ENCODE assay signal across 9 cellular contexts in the genomic region with DNA sequence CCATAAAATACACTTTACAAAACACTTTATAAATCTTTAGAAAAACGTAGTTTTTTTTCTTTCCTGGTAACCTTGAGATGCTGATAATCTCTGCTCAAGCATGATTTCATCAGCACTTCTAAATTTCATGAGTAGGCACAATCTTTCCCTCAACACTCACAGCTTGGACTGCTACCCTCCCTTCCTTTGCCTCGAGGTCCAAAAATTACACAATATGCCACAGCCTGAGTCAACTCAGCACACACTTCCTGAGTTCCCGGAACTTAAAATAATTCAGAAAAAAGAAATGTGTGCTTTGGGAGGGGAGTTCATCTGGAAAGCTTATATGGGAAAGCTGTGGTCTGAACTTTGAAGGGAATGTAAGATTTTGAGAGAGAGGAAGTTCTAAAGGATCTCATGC. TPM values are rescaled to one million over a fixed set of nuclear protein-coding genes. Genes with fewer than 3 reads are reported as not detected.
DNase-seq lines count a peak whose midpoint lies in the region; ATAC-seq, FAIRE-seq and TF ChIP-seq lines count a peak whose summit lies in the region.
"Had no signal": no experiment of that assay in that cellular context is flagged by ENCODE, and none has a peak within 500 bp of the region (broad histone marks: within the 10 kb centered on the region; RNA-seq: fewer than 3 reads in every experiment).

No MANE protein-coding gene starts in this region.

- DNase-seq in AG20443 (ENCODE audit: low spot score) (peak; percentile 90), NB4 (ENCODE audit: low read depth) (peak; percentile 88), dedifferentiated amniotic fluid mesenchymal stem cell (ENCODE audit: extremely low spot score) (peak; percentile 94), GM12892 (ENCODE audit: insufficient read length) (no peak), osteocyte (ENCODE audit: extremely low spot score, unreplicated experiment) (no peak), DMS 273 treated with DMSO at 0.1 percent for 48 hours (lab: John Stamatoyannopoulos, UW) (no peak)

- H3K27me3 ChIP-seq in mucosa of rectum (ENCODE audit: control insufficient read depth in 2 of 2, insufficient read depth in 2 of 2, low read length in 2 of 2) = no peaks in the 10 kb centered on the region

- H3K27me3 Mint-ChIP-seq in osteocyte (ENCODE audit: unreplicated experiment) = peaks cover 2% of the 10 kb centered on the region

- H3K4me3 Mint-ChIP-seq in osteocyte (ENCODE audit: unreplicated experiment) = no peak overlapping the region

- no peak for TF ChIP-seq POLR2A in NB4 (IDR thresholded peaks at IDR 0.05; ENCODE audit: extremely low read depth, insufficient read length)
- no peak for TF ChIP-seq POLR2A in GM12892 (IDR thresholded peaks at IDR 0.05; ENCODE audit: low read depth, low read length)

- no peak overlapping the region for H3K27ac Mint-ChIP-seq in osteocyte (ENCODE audit: unreplicated experiment)

- H3K4me3 ChIP-seq in NB4 (ENCODE audit: low read depth, low read length) (no peak overlapping the region), mucosa of rectum (ENCODE audit: low read length in 2 of 2) (no peak overlapping the region)
- H3K4me3 ChIP-seq: GM12878 had no signal

- H3K27ac ChIP-seq in mucosa of rectum (ENCODE audit: low read depth in 2 of 2, low read length in 2 of 2) = peak overlapping the region; percentile 18 to 40

- no peak for TF ChIP-seq CTCF in NB4 (IDR thresholded peaks at IDR 0.05; ENCODE audit: low read depth, low read length)
- TF ChIP-seq CTCF in osteocyte (IDR thresholded peaks at IDR 0.05) = no peak

- peaks cover 5 to 7% of the 10 kb centered on the region in 2 donors for H3K4me1 ChIP-seq in mucosa of rectum (ENCODE audit: control insufficient read depth in 2 of 2, insufficient read depth in 2 of 2, low read length in 2 of 2)

- H3K36me3 Mint-ChIP-seq in osteocyte (ENCODE audit: unreplicated experiment) = no peaks in the 10 kb centered on the region

- no peak for FAIRE-seq in GM12892 (lab: Jason Lieb, UNC)
- FAIRE-seq: GM12878 had no signal

- H3K9ac ChIP-seq in mucosa of rectum (ENCODE audit: low read depth in 1 of 2, low read length in 2 of 2) = no peak overlapping the region

- no peak for ATAC-seq in GM18520 (IDR thresholded peaks at IDR 0.05; ENCODE audit: unreplicated experiment)
- ATAC-seq: GM12878 had no signal

- no peaks in the 10 kb centered on the region for H3K9me3 ChIP-seq in mucosa of rectum (ENCODE audit: control insufficient read depth in 2 of 2, low read length in 2 of 2)

- H3K36me3 ChIP-seq in mucosa of rectum (ENCODE audit: control insufficient read depth in 2 of 2, insufficient read depth in 2 of 2, low read length in 2 of 2) = no peaks in the 10 kb centered on the region

- H3K9me3 Mint-ChIP-seq in osteocyte (ENCODE audit: unreplicated experiment) = no peaks in the 10 kb centered on the region

- H3K4me1 Mint-ChIP-seq in osteocyte (ENCODE audit: unreplicated experiment) = no peaks in the 10 kb centered on the region

RNA-seq across cellular contexts. Expression of a gene that starts 5.9 kb away (rescaled TPM):
- polyA plus RNA-seq in GM12892 (2012; ENCODE audit: missing spikeins) = not detected
- 0.13 TPM in 1 of 2 replicates, not detected in the other for total RNA-seq in osteocyte
- total RNA-seq: GM12878 had no signal

RNA-seq across cellular contexts. Expression of a gene that starts 33.7 kb away (rescaled TPM):
- polyA plus RNA-seq in GM12892 (2012; ENCODE audit: missing spikeins) = 14.9 TPM
- 44.6 and 50.6 TPM in 2 replicates for total RNA-seq in osteocyte

RNA-seq across cellular contexts. Expression of a gene that starts 38.9 kb away (rescaled TPM):
- polyA plus RNA-seq in GM12892 (2012; ENCODE audit: missing spikeins) = not detected
- not detected in 2 replicates for total RNA-seq in osteocyte
- polyA plus RNA-seq: GM12878 had no signal

Comparison
In these comparisons a context has a peak if more than half of its experiments do, and no peak if none do; other contexts are left out.
1. DNase-seq: peak in AG20443 (single experiment), NB4 (single experiment) and dedifferentiated amniotic fluid mesenchymal stem cell (single experiment); none in GM12892 (single experiment), osteocyte (single experiment) and DMS 273 treated with DMSO at 0.1 percent for 48 hours (single experiment).